ENCODE assay signal across 10 cellular contexts in genomic region chr11:77046060-77046501, GRCh38. TPM values are rescaled to one million over a fixed set of nuclear protein-coding genes. Genes with fewer than 3 reads are reported as not detected.
DNase-seq lines count a peak whose midpoint lies in the region; ATAC-seq and TF ChIP-seq lines count a peak whose summit lies in the region.
"Had no signal": no experiment of that assay in that cellular context is flagged by ENCODE, and none has a peak within 500 bp of the region (broad histone marks: within the 10 kb centered on the region; RNA-seq: fewer than 3 reads in every experiment).

No MANE protein-coding gene starts in this region.

- DNase-seq in IMR-90 = no peak
- peak; percentile 36 to 47 for DNase-seq in activated CD4-positive, alpha-beta T cell treated with anti-CD3 and anti-CD28 coated beads for 24 hours (ENCODE audit: low read depth in 2 of 2)
- no peak for DNase-seq in coronary artery (ENCODE audit: low spot score)
- DNase-seq in lower lobe of right lung = peak; percentile 66
- DNase-seq in stimulated activated naive CD8-positive, alpha-beta T cell treated with anti-CD3 and anti-CD28 coated beads, Interleukin-15, amount 100 ng/mL, for 72 hours = peak; percentile 68 to 73
- DNase-seq in cortex of kidney (lab: John Stamatoyannopoulos, UW) = no peak
- DNase-seq in pons (ENCODE audit: low spot score) = no peak

- peak; percentile 82 for ATAC-seq in IMR-90 (ENCODE audit: low read depth)
- ATAC-seq in lower lobe of right lung = peak; percentile 82 to 85
- ATAC-seq in stimulated activated naive CD8-positive, alpha-beta T cell treated with anti-CD3 and anti-CD28 coated beads, Interleukin-15, amount 100 ng/mL, for 72 hours = peak; percentile 72

- no peaks in the 10 kb centered on the region for H3K9me3 Mint-ChIP-seq in stimulated activated naive CD8-positive, alpha-beta T cell treated with anti-CD3 and anti-CD28 coated beads, Interleukin-15, amount 100 ng/mL, for 72 hours

- peak overlapping the region; percentile 86 for H3K4me2 ChIP-seq in IMR-90 (ENCODE audit: low read depth, low read length)

- no peak overlapping the region for H3K23ac ChIP-seq in IMR-90 (ENCODE audit: low read depth, low read length)

- no peak overlapping the region for H3K27ac Mint-ChIP-seq in stimulated activated naive CD8-positive, alpha-beta T cell treated with anti-CD3 and anti-CD28 coated beads, Interleukin-15, amount 100 ng/mL, for 72 hours
- H3K27ac Mint-ChIP-seq: activated naive CD8-positive, alpha-beta T cell had no signal

- H3K4me1 ChIP-seq in IMR-90 (ENCODE audit: control insufficient read depth, insufficient read depth, low read length) = no peaks in the 10 kb centered on the region
- peaks cover 15% of the 10 kb centered on the region for H3K4me1 ChIP-seq in lower lobe of right lung

- no peak overlapping the region for H3K56ac ChIP-seq in IMR-90 (ENCODE audit: extremely low read depth, insufficient read depth, low read length)

- no peak overlapping the region for H2BK5ac ChIP-seq in IMR-90 (ENCODE audit: low read depth, low read length, poor library complexity, severe bottlenecking)

- peak overlapping the region; percentile 38 to 49 for H3K4me3 Mint-ChIP-seq in stimulated activated naive CD8-positive, alpha-beta T cell treated with anti-CD3 and anti-CD28 coated beads, Interleukin-15, amount 100 ng/mL, for 72 hours
- H3K4me3 Mint-ChIP-seq: activated naive CD8-positive, alpha-beta T cell had no signal

- no peaks in the 10 kb centered on the region for H3K9me3 ChIP-seq in IMR-90 (ENCODE audit: control insufficient read depth, insufficient read depth, low read length)
- H3K9me3 ChIP-seq in lower lobe of right lung = no peaks in the 10 kb centered on the region

- no peak overlapping the region for H3K9ac ChIP-seq in IMR-90 (ENCODE audit: low read depth, low read length)

- H4K5ac ChIP-seq in IMR-90 (ENCODE audit: low read depth, low read length) = no peak overlapping the region

- no peaks in the 10 kb centered on the region for H4K20me1 ChIP-seq in IMR-90 (ENCODE audit: insufficient read depth, low read length)

- dilution Hi-C loops in IMR-90 (cut with HindIII; ENCODE audit: low sequenced_read_pairs, unreplicated experiment) = no loop called here

- no peak overlapping the region for H4K8ac ChIP-seq in IMR-90 (ENCODE audit: low read depth in 2 of 2, low read length in 2 of 2)

- TF ChIP-seq CTCF in GM12873 (IDR thresholded peaks at IDR 0.05; ENCODE audit: insufficient read depth, low read depth, low read length, missing control alignments) = peak; percentile 81
- TF ChIP-seq CTCF in IMR-90 (conservative IDR thresholded peaks at IDR 0.05; ENCODE audit: low read depth, low read length) = peak; percentile 75
- TF ChIP-seq CTCF in coronary artery (IDR thresholded peaks at IDR 0.05) = peak; percentile 33
- peak; percentile 73 for TF ChIP-seq CTCF in lower lobe of right lung (IDR thresholded peaks at IDR 0.05)

- H2BK120ac ChIP-seq in IMR-90 (ENCODE audit: low read depth, low read length) = no peak overlapping the region

- intact Hi-C loops in IMR-90 (cut with micrococcal nuclease) (loop anchor here (2.0 to 10.0 kb wide), 4 partner anchors 27 to 569 kb away; no protein-coding TSS in a partner anchor), lower lobe of right lung (cut with DNase I) (no loop called here)

- H3K9me1 ChIP-seq in IMR-90 (ENCODE audit: insufficient read depth, low read length) = no peaks in the 10 kb centered on the region

- no peak overlapping the region for H3K14ac ChIP-seq in IMR-90 (replicated peaks; ENCODE audit: low read depth, low read length)

- H3K4me3 ChIP-seq in IMR-90 (ENCODE audit: insufficient read depth, low read depth, low read length) (peak overlapping the region; percentile 23; the same call in 1 of the 2 replicates), coronary artery (no peak overlapping the region), lower lobe of right lung (no peak overlapping the region)

- no peak overlapping the region for H2AK5ac ChIP-seq in IMR-90 (ENCODE audit: low read depth, low read length)

- in situ Hi-C loops in IMR-90 (cut with MboI; ENCODE audit: low sequenced_read_pairs) = loop anchor here (5.0 to 25.0 kb wide), 3 partner anchors 46 to 309 kb away; no protein-coding TSS in a partner anchor

- BruUV-seq in IMR-90 (replicated peaks; lab: Mats Ljungman, UMichigan) = no TSS peak

- peak overlapping the region; percentile 91 for H2AFZ ChIP-seq in IMR-90 (replicated peaks; ENCODE audit: low read length, poor library complexity)

- no peak overlapping the region for H2BK20ac ChIP-seq in IMR-90 (ENCODE audit: low read depth, low read length)

- no peak overlapping the region for H3K27ac ChIP-seq in IMR-90 (ENCODE audit: insufficient read depth, low read length)
- H3K27ac ChIP-seq in coronary artery = no peak overlapping the region
- H3K27ac ChIP-seq in lower lobe of right lung = no peak overlapping the region

- CTCF ChIA-PET in IMR-90 (lab: Yijun Ruan, JAX) = interaction anchor here (1.0 to 1.9 kb wide), 2 partner anchors 45 to 126 kb away, joined by 4 to 7 read pairs; no protein-coding TSS in a partner anchor

- peaks cover 9% of the 10 kb centered on the region for H3K27me3 ChIP-seq in IMR-90 (ENCODE audit: control insufficient read depth, insufficient read depth, low read length)
- H3K27me3 ChIP-seq in lower lobe of right lung (ENCODE audit: low read depth) = peaks cover 33% of the 10 kb centered on the region

- H2AK9ac ChIP-seq in IMR-90 (replicated peaks; ENCODE audit: low read depth, low read length, poor library complexity) = no peak overlapping the region

- H3K36me3 ChIP-seq in IMR-90 (ENCODE audit: control insufficient read depth, insufficient read depth, low read length) (no peaks in the 10 kb centered on the region), lower lobe of right lung (no peaks in the 10 kb centered on the region)

- H3K4me1 Mint-ChIP-seq in stimulated activated naive CD8-positive, alpha-beta T cell treated with anti-CD3 and anti-CD28 coated beads, Interleukin-15, amount 100 ng/mL, for 72 hours = peaks cover 20% of the 10 kb centered on the region

- POLR2A ChIA-PET in IMR-90 (lab: Charles Lee; ENCODE audit: unreplicated experiment) = no interaction called here

- H3K79me1 ChIP-seq in IMR-90 (ENCODE audit: low read depth in 1 of 2, low read length in 2 of 2) = no peaks in the 10 kb centered on the region

- H3K18ac ChIP-seq in IMR-90 (ENCODE audit: low read depth, low read length) = no peak overlapping the region

- TF ChIP-seq RAD21 in IMR-90 (IDR thresholded peaks at IDR 0.05; ENCODE audit: low read length) = peak; percentile 49

- H3K27me3 Mint-ChIP-seq in stimulated activated naive CD8-positive, alpha-beta T cell treated with anti-CD3 and anti-CD28 coated beads, Interleukin-15, amount 100 ng/mL, for 72 hours = peaks cover 41% of the 10 kb centered on the region

- no peak for TF ChIP-seq POLR2A in IMR-90 (IDR thresholded peaks at IDR 0.05; ENCODE audit: low read depth, low read length)

- no peak overlapping the region for H3K4ac ChIP-seq in IMR-90 (ENCODE audit: low read depth, low read length)

- no peak overlapping the region for H4K91ac ChIP-seq in IMR-90 (ENCODE audit: insufficient read depth, low read depth, low read length)

- H2BK15ac ChIP-seq in IMR-90 (ENCODE audit: low read depth, low read length) = no peak overlapping the region

- 1% methylated on average over 10 of the region's 39 CpGs; no CpG with 5 or more reads in 1 of the 2 experiments for WGBS in IMR-90 (ENCODE audit: extremely low coverage in 2 of 2, insufficient read length in 1 of 2), 2 experiments

TF ChIP-seq in IMR-90, 13 proteins besides CTCF, POLR2A, EP300 and RAD21:
- TF ChIP-seq SMC3 (IDR thresholded peaks at IDR 0.05; ENCODE audit: low read depth, low read length) = peak; percentile 53
- TF ChIP-seq CEBPB (IDR thresholded peaks at IDR 0.05; ENCODE audit: low read depth, low read length) = no peak
- no peak for TF ChIP-seq MAZ (IDR thresholded peaks at IDR 0.05; ENCODE audit: borderline replicate concordance, low read depth, low read length)
- no peak for TF ChIP-seq FOS (IDR thresholded peaks at IDR 0.05; ENCODE audit: low read depth, low read length)
- no peak for TF ChIP-seq USF2 (IDR thresholded peaks at IDR 0.05; ENCODE audit: low read depth, low read length)
- no peak for TF ChIP-seq CHD1 (IDR thresholded peaks at IDR 0.05; ENCODE audit: low read depth, low read length)
- no peak for TF ChIP-seq ELK1 (IDR thresholded peaks at IDR 0.05; ENCODE audit: borderline replicate concordance, low read depth, low read length)
- TF ChIP-seq RFX5 (IDR thresholded peaks at IDR 0.05; ENCODE audit: low read depth, low read length) = no peak

RNA-seq across cellular contexts. Expression of gene B3GNT6, which starts 11.9 kb away (rescaled TPM):
- total RNA-seq in IMR-90 (2012; rRNA removed) (not detected in 2 replicates), lower lobe of right lung (not detected)
- 0.03 TPM in 1 of 2 replicates, not detected in the other for polyA plus RNA-seq in IMR-90 (2012; rRNA removed)
- not detected in 2 replicates for polyA plus RNA-seq in IMR-90 (2012; cell fraction: cytosol; rRNA removed)
- 0.02 TPM in 1 of 2 replicates, not detected in the other for polyA plus RNA-seq in IMR-90 (2012; cell fraction: nucleus; rRNA removed; ENCODE audit: low replicate concordance)
- polyA plus RNA-seq: thymus had no signal

RNA-seq across cellular contexts. Expression of gene CAPN5, which starts 20.7 kb away (rescaled TPM):
- total RNA-seq in IMR-90 (2012; rRNA removed) = 8.1 TPM in 2 replicates
- polyA plus RNA-seq in IMR-90 (2012; rRNA removed) = 24.0 and 26.9 TPM in 2 replicates
- 13.0 and 28.2 TPM in 2 replicates for polyA plus RNA-seq in IMR-90 (2012; cell fraction: cytosol; rRNA removed)
- 72.1 and 107 TPM in 2 replicates for polyA plus RNA-seq in IMR-90 (2012; cell fraction: nucleus; rRNA removed; ENCODE audit: low replicate concordance)
- total RNA-seq in lower lobe of right lung = 7.2 TPM

RNA-seq across cellular contexts. Expression of gene OMP, which starts 56.6 kb away (rescaled TPM):
- total RNA-seq in IMR-90 (2012; rRNA removed) = not detected in 2 replicates
- 0.27 and 0.46 TPM in 2 replicates for polyA plus RNA-seq in IMR-90 (2012; rRNA removed)
- 0.19 TPM in 1 of 2 replicates, not detected in the other for polyA plus RNA-seq in IMR-90 (2012; cell fraction: cytosol; rRNA removed)
- polyA plus RNA-seq in IMR-90 (2012; cell fraction: nucleus; rRNA removed; ENCODE audit: low replicate concordance) = 0.71 and 1.6 TPM in 2 replicates
- total RNA-seq in lower lobe of right lung = not detected
- polyA plus RNA-seq: thymus had no signal

Comparison
In these comparisons a context has a peak if more than half of its experiments do, and no peak if none do; other contexts are left out.
1. DNase-seq: peak in activated CD4-positive, alpha-beta T cell treated with anti-CD3 and anti-CD28 coated beads for 24 hours (2 of 2), lower lobe of right lung (single experiment) and stimulated activated naive CD8-positive, alpha-beta T cell treated with anti-CD3 and anti-CD28 coated beads, Interleukin-15, amount 100 ng/mL, for 72 hours (2 of 2); none in IMR-90 (single experiment), coronary artery (single experiment), cortex of kidney (single experiment) and pons (single experiment).
2. Peak in every context shown above with its lines, with median percentiles within 50 percentile points of each other: CTCF ChIP-seq and ATAC-seq.